ENCODE assay signal across 8 cellular contexts in genomic region chr6:106181664-106182418, GRCh38.
A peak's percentile ranks its signal among the peaks of the same experiment; 100 is the strongest.
DNase-seq lines count a peak whose midpoint lies in the region; ATAC-seq and TF ChIP-seq lines count a peak whose summit lies in the region.
"Had no signal": no experiment of that assay in that cellular context is flagged by ENCODE, and none has a peak within 500 bp of the region (broad histone marks: within the 10 kb centered on the region; RNA-seq: fewer than 3 reads in every experiment).

No MANE protein-coding gene starts in this region.

- no peaks in the 10 kb centered on the region for H3K27me3 Mint-ChIP-seq in WTC11 (ENCODE audit: low read depth)

- no peak overlapping the region for H3K4me3 ChIP-seq in suprapubic skin

- no peak for TF ChIP-seq CTCF in WTC11 (IDR thresholded peaks at IDR 0.05)
- no peak for TF ChIP-seq CTCF in suprapubic skin (IDR thresholded peaks at IDR 0.05)

- TF ChIP-seq POLR2A in suprapubic skin (IDR thresholded peaks at IDR 0.05) = no peak

- peak overlapping the region; percentile 8; the same call in 1 of the 2 replicates for H3K27ac Mint-ChIP-seq in WTC11

- H3K4me1 ChIP-seq in suprapubic skin = peaks cover 3% of the 10 kb centered on the region

- no peak overlapping the region for H3K27ac ChIP-seq in suprapubic skin

- H3K27me3 ChIP-seq in suprapubic skin = no peaks in the 10 kb centered on the region

- DNase-seq in WTC11 (ENCODE audit: low spot score) = no peak
- peak; percentile 21 for DNase-seq in renal cortical epithelial cell (ENCODE audit: low read depth)
- no peak for DNase-seq in inferior parietal cortex (ENCODE audit: extremely low spot score)
- DNase-seq in suprapubic skin (ENCODE audit: low spot score in 2 of 2) = no peak
- DNase-seq in NCI-H2227 (lab: John Stamatoyannopoulos, UW; ENCODE audit: unreplicated experiment) = no peak
- DNase-seq: SIG-M5 had no signal

- no peak for TF ChIP-seq EP300 in suprapubic skin (IDR thresholded peaks at IDR 0.05)

- ATAC-seq in GM18909 (IDR thresholded peaks at IDR 0.05; ENCODE audit: poor library complexity, unreplicated experiment) = peak; percentile 44
- ATAC-seq in HG03025 (IDR thresholded peaks at IDR 0.05; ENCODE audit: low FRiP score, unreplicated experiment) = peak; percentile 46
- ATAC-seq in WTC11 = no peak

- 0 out of 2 replicates have a peak, but pooled peaks cover 5% of the 10 kb centered on the region for H3K4me1 Mint-ChIP-seq in WTC11

- H3K9me3 Mint-ChIP-seq in WTC11 = no peaks in the 10 kb centered on the region

- 0 out of 2 replicates have a peak, but pooled peaks cover 4% of the 10 kb centered on the region for H3K36me3 Mint-ChIP-seq in WTC11

- H3K9me3 ChIP-seq in suprapubic skin = no peaks in the 10 kb centered on the region

- WGBS in suprapubic skin = 48% methylated on average over 3 of the region's 3 CpGs

- H3K36me3 ChIP-seq in suprapubic skin = peaks cover 7% of the 10 kb centered on the region

- POLR2A ChIA-PET in WTC11 (lab: Charles Lee) = no interaction called here

- H3K4me3 Mint-ChIP-seq in WTC11 = no peak overlapping the region

- CTCF ChIA-PET in WTC11 (lab: Charles Lee) = interaction anchor here (1.0 to 1.5 kb wide), 3 partner anchors 13 to 119 kb away, joined by 3 read pairs; no protein-coding TSS in a partner anchor

TF ChIP-seq in WTC11, 78 proteins besides CTCF, POLR2A, EP300 and RAD21 (continues in another document):
- TF ChIP-seq AFF4 (CRISPR knock-in tag; IDR thresholded peaks at IDR 0.05; ENCODE audit: borderline replicate concordance) (no peak), E2F1 (CRISPR knock-in tag; IDR thresholded peaks at IDR 0.05) (no peak), ZNF219 (CRISPR knock-in tag; IDR thresholded peaks at IDR 0.05; ENCODE audit: borderline replicate concordance) (no peak), HMGXB4 (CRISPR knock-in tag; IDR thresholded peaks at IDR 0.05) (no peak), EMX1 (CRISPR knock-in tag; IDR thresholded peaks at IDR 0.05) (no peak), TCF7 (CRISPR knock-in tag; IDR thresholded peaks at IDR 0.05; ENCODE audit: low read depth) (no peak), ZNF232 (CRISPR knock-in tag; IDR thresholded peaks at IDR 0.05) (no peak), USF2 (CRISPR knock-in tag; IDR thresholded peaks at IDR 0.05) (no peak), SP1 (CRISPR knock-in tag; conservative IDR thresholded peaks at IDR 0.05) (no peak), OVOL2 (CRISPR knock-in tag; IDR thresholded peaks at IDR 0.05; ENCODE audit: borderline replicate concordance) (no peak), ATF3 (CRISPR knock-in tag; conservative IDR thresholded peaks at IDR 0.05) (no peak), RELA (CRISPR knock-in tag; IDR thresholded peaks at IDR 0.05; ENCODE audit: borderline replicate concordance) (no peak), ZNF671 (CRISPR knock-in tag; IDR thresholded peaks at IDR 0.05) (no peak), SOX15 (CRISPR knock-in tag; IDR thresholded peaks at IDR 0.05) (no peak), ZNF416 (CRISPR knock-in tag; IDR thresholded peaks at IDR 0.05) (no peak), ZBTB43 (CRISPR knock-in tag; IDR thresholded peaks at IDR 0.05) (no peak), MLX (CRISPR knock-in tag; IDR thresholded peaks at IDR 0.05) (no peak), USF1 (CRISPR knock-in tag; IDR thresholded peaks at IDR 0.05) (no peak), FOXJ3 (CRISPR knock-in tag; IDR thresholded peaks at IDR 0.05; ENCODE audit: borderline replicate concordance) (no peak)
